ENCODE assay signal across 1 cellular context in genomic region chr15:100948430-100948762, GRCh38.
TF ChIP-seq lines count a peak whose summit lies in the region.

No MANE protein-coding gene starts in this region.

TF ChIP-seq in GM12878, 131 proteins besides CTCF, POLR2A, EP300 and RAD21 (continued from another document):
- peak; percentile 26; the same call in 1 of the 2 replicates for TF ChIP-seq ZNF687 (IDR thresholded peaks at IDR 0.05)
- no peak for TF ChIP-seq SREBF2 (IDR thresholded peaks at IDR 0.05; ENCODE audit: low read length)
- 0 out of 2 replicates have a peak, but pooled peaks have one; percentile 14 for TF ChIP-seq RELB (IDR thresholded peaks at IDR 0.05; ENCODE audit: low read depth)
- TF ChIP-seq SMC3 (IDR thresholded peaks at IDR 0.05; ENCODE audit: borderline replicate concordance, low read length) = 0 out of 2 replicates have a peak, but pooled peaks have one; percentile 12
- peak in 1 of 2 experiments; percentile 27; a peak in 1 of 4 replicates for TF ChIP-seq IKZF2 (IDR thresholded peaks at IDR 0.05)
- TF ChIP-seq YY1 (IDR thresholded peaks at IDR 0.05; ENCODE audit: low read depth, low read length) = no peak
- TF ChIP-seq ETV6 (conservative IDR thresholded peaks at IDR 0.05 in 1 of 2, IDR thresholded peaks at IDR 0.05 in 1 of 2; ENCODE audit: borderline replicate concordance in 1 of 2, low read depth in 1 of 2) = no peak
- TF ChIP-seq SREBF1 (IDR thresholded peaks at IDR 0.05; ENCODE audit: low read length) = 0 out of 2 replicates have a peak, but pooled peaks have one; percentile 14
- peak; percentile 31; the same call in 1 of the 2 replicates for TF ChIP-seq NBN (IDR thresholded peaks at IDR 0.05)
- TF ChIP-seq ATF7 (IDR thresholded peaks at IDR 0.05; ENCODE audit: low read depth) = peak; percentile 34; the same call in 1 of the 2 replicates
TF ChIP-seq in GM12878: peak in this region for 10.
